1 cellular context compared by ENCODE assay signal in the genomic region with DNA sequence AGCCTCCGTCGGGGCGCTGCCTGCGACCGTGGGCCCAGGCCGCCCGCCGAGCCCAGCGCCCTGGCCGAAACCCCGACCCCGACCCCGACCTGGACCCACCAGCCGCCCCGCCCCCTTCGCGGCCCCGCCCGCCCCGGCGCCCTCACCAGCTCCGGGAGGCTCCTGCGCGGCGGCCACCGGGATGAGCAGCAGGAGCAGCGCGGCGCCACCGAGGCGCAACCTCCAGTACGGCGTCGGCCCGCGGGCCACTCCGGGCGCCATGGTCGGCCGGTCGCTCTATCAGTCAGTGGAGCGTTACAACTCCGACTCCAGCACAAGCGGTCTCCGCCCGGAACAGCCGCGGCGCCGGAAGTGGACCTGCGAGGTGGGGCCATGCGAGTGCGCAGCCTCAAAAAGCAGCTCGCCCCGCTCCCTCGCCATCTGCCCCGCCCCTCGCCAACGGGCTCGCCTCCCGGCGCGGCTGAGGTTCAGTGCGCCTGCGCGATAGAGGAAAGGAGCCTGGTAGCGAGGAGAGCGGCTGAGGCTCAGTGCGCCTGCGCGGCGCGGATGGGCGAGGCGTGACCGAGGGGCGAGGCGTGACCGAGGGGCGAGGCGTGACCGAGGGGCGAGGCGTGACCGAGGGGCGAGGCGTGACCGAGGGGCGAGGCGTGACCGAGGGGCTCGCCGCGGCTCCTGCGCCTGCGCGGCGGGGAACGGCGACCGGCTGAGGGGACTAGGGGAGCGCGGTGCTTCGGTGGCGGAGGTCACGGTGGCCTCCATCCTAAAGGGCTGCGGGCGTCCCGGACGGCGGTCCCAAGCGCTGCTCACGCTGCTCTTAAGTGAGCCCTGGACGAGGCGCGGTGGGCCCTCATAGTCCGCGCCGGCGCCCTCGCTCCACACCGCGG.
TF ChIP-seq lines count a peak whose summit lies in the region.

A gene with protein sequence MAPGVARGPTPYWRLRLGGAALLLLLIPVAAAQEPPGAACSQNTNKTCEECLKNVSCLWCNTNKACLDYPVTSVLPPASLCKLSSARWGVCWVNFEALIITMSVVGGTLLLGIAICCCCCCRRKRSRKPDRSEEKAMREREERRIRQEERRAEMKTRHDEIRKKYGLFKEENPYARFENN (minus strand): TSS at position 335 of the 884 bp plus-strand sequence. CDS start 74 bp downstream, at position 261.

TF ChIP-seq in K562, 482 proteins besides CTCF, POLR2A, EP300 and RAD21 (continued from another document and continues in another):
- TF ChIP-seq, protein P1, sequence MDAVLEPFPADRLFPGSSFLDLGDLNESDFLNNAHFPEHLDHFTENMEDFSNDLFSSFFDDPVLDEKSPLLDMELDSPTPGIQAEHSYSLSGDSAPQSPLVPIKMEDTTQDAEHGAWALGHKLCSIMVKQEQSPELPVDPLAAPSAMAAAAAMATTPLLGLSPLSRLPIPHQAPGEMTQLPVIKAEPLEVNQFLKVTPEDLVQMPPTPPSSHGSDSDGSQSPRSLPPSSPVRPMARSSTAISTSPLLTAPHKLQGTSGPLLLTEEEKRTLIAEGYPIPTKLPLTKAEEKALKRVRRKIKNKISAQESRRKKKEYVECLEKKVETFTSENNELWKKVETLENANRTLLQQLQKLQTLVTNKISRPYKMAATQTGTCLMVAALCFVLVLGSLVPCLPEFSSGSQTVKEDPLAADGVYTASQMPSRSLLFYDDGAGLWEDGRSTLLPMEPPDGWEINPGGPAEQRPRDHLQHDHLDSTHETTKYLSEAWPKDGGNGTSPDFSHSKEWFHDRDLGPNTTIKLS (IDR thresholded peaks at IDR 0.05; ENCODE audit: borderline replicate concordance, low read depth), result peak; percentile 50; the same call in 1 of the 2 replicates
- TF ChIP-seq, protein P2, sequence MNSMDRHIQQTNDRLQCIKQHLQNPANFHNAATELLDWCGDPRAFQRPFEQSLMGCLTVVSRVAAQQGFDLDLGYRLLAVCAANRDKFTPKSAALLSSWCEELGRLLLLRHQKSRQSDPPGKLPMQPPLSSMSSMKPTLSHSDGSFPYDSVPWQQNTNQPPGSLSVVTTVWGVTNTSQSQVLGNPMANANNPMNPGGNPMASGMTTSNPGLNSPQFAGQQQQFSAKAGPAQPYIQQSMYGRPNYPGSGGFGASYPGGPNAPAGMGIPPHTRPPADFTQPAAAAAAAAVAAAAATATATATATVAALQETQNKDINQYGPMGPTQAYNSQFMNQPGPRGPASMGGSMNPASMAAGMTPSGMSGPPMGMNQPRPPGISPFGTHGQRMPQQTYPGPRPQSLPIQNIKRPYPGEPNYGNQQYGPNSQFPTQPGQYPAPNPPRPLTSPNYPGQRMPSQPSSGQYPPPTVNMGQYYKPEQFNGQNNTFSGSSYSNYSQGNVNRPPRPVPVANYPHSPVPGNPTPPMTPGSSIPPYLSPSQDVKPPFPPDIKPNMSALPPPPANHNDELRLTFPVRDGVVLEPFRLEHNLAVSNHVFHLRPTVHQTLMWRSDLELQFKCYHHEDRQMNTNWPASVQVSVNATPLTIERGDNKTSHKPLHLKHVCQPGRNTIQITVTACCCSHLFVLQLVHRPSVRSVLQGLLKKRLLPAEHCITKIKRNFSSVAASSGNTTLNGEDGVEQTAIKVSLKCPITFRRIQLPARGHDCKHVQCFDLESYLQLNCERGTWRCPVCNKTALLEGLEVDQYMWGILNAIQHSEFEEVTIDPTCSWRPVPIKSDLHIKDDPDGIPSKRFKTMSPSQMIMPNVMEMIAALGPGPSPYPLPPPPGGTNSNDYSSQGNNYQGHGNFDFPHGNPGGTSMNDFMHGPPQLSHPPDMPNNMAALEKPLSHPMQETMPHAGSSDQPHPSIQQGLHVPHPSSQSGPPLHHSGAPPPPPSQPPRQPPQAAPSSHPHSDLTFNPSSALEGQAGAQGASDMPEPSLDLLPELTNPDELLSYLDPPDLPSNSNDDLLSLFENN (IDR thresholded peaks at IDR 0.05; ENCODE audit: low read depth in 2 of 2, low read length in 2 of 2), result no peak
- TF ChIP-seq PHTF2 (CRISPR knock-in tag; IDR thresholded peaks at IDR 0.05), result no peak
- no peak for TF ChIP-seq RFX7 (CRISPR knock-in tag; IDR thresholded peaks at IDR 0.05)
- no peak for TF ChIP-seq STAT5B (CRISPR knock-in tag; IDR thresholded peaks at IDR 0.05)
- no peak for TF ChIP-seq LARP7 (IDR thresholded peaks at IDR 0.05)
- TF ChIP-seq ZNF212 (CRISPR knock-in tag; IDR thresholded peaks at IDR 0.05), result no peak
- no peak for TF ChIP-seq ZNF57 (CRISPR knock-in tag; IDR thresholded peaks at IDR 0.05)
- peak; percentile 98 for TF ChIP-seq MEIS2 (IDR thresholded peaks at IDR 0.05; ENCODE audit: partially characterized antibody)
- TF ChIP-seq CEBPG (CRISPR knock-in tag; IDR thresholded peaks at IDR 0.05), result no peak
- TF ChIP-seq CEBPG (tag; conservative IDR thresholded peaks at IDR 0.05 in 1 of 2, IDR thresholded peaks at IDR 0.05 in 1 of 2), result no peak
- no peak for TF ChIP-seq ESRRB (CRISPR knock-in tag; IDR thresholded peaks at IDR 0.05; ENCODE audit: borderline replicate concordance)
- TF ChIP-seq, protein P3, sequence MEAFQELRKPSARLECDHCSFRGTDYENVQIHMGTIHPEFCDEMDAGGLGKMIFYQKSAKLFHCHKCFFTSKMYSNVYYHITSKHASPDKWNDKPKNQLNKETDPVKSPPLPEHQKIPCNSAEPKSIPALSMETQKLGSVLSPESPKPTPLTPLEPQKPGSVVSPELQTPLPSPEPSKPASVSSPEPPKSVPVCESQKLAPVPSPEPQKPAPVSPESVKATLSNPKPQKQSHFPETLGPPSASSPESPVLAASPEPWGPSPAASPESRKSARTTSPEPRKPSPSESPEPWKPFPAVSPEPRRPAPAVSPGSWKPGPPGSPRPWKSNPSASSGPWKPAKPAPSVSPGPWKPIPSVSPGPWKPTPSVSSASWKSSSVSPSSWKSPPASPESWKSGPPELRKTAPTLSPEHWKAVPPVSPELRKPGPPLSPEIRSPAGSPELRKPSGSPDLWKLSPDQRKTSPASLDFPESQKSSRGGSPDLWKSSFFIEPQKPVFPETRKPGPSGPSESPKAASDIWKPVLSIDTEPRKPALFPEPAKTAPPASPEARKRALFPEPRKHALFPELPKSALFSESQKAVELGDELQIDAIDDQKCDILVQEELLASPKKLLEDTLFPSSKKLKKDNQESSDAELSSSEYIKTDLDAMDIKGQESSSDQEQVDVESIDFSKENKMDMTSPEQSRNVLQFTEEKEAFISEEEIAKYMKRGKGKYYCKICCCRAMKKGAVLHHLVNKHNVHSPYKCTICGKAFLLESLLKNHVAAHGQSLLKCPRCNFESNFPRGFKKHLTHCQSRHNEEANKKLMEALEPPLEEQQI (IDR thresholded peaks at IDR 0.05), result no peak
- TF ChIP-seq FOXJ3 (CRISPR knock-in tag; IDR thresholded peaks at IDR 0.05), result no peak
- no peak for TF ChIP-seq TAF15 (IDR thresholded peaks at IDR 0.05; ENCODE audit: low read depth, low read length)
- TF ChIP-seq, protein P4, sequence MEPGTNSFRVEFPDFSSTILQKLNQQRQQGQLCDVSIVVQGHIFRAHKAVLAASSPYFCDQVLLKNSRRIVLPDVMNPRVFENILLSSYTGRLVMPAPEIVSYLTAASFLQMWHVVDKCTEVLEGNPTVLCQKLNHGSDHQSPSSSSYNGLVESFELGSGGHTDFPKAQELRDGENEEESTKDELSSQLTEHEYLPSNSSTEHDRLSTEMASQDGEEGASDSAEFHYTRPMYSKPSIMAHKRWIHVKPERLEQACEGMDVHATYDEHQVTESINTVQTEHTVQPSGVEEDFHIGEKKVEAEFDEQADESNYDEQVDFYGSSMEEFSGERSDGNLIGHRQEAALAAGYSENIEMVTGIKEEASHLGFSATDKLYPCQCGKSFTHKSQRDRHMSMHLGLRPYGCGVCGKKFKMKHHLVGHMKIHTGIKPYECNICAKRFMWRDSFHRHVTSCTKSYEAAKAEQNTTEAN (CRISPR knock-in tag; IDR thresholded peaks at IDR 0.05), result no peak
- TF ChIP-seq PTBP1 (IDR thresholded peaks at IDR 0.05; ENCODE audit: low read depth, low read length), result no peak
- no peak for TF ChIP-seq ARNT (IDR thresholded peaks at IDR 0.05)
- TF ChIP-seq, protein P5, sequence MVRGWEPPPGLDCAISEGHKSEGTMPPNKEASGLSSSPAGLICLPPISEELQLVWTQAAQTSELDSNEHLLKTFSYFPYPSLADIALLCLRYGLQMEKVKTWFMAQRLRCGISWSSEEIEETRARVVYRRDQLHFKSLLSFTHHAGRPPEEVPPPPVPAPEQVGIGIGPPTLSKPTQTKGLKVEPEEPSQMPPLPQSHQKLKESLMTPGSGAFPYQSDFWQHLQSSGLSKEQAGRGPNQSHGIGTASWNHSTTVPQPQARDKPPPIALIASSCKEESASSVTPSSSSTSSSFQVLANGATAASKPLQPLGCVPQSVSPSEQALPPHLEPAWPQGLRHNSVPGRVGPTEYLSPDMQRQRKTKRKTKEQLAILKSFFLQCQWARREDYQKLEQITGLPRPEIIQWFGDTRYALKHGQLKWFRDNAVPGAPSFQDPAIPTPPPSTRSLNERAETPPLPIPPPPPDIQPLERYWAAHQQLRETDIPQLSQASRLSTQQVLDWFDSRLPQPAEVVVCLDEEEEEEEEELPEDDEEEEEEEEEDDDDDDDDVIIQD (CRISPR knock-in tag; IDR thresholded peaks at IDR 0.05), result 0 out of 2 replicates have a peak, but pooled peaks have one; percentile 77
- TF ChIP-seq GATAD2B (IDR thresholded peaks at IDR 0.05; ENCODE audit: borderline replicate concordance), result no peak
- TF ChIP-seq KLF6 (CRISPR knock-in tag; IDR thresholded peaks at IDR 0.05; ENCODE audit: borderline replicate concordance), result no peak
- TF ChIP-seq, protein P6, sequence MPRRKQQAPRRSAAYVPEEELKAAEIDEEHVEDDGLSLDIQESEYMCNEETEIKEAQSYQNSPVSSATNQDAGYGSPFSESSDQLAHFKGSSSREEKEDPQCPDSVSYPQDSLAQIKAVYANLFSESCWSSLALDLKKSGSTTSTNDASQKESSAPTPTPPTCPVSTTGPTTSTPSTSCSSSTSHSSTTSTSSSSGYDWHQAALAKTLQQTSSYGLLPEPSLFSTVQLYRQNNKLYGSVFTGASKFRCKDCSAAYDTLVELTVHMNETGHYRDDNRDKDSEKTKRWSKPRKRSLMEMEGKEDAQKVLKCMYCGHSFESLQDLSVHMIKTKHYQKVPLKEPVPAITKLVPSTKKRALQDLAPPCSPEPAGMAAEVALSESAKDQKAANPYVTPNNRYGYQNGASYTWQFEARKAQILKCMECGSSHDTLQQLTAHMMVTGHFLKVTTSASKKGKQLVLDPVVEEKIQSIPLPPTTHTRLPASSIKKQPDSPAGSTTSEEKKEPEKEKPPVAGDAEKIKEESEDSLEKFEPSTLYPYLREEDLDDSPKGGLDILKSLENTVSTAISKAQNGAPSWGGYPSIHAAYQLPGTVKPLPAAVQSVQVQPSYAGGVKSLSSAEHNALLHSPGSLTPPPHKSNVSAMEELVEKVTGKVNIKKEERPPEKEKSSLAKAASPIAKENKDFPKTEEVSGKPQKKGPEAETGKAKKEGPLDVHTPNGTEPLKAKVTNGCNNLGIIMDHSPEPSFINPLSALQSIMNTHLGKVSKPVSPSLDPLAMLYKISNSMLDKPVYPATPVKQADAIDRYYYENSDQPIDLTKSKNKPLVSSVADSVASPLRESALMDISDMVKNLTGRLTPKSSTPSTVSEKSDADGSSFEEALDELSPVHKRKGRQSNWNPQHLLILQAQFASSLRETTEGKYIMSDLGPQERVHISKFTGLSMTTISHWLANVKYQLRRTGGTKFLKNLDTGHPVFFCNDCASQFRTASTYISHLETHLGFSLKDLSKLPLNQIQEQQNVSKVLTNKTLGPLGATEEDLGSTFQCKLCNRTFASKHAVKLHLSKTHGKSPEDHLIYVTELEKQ (CRISPR knock-in tag; IDR thresholded peaks at IDR 0.05), result no peak
- TF ChIP-seq, protein P7, sequence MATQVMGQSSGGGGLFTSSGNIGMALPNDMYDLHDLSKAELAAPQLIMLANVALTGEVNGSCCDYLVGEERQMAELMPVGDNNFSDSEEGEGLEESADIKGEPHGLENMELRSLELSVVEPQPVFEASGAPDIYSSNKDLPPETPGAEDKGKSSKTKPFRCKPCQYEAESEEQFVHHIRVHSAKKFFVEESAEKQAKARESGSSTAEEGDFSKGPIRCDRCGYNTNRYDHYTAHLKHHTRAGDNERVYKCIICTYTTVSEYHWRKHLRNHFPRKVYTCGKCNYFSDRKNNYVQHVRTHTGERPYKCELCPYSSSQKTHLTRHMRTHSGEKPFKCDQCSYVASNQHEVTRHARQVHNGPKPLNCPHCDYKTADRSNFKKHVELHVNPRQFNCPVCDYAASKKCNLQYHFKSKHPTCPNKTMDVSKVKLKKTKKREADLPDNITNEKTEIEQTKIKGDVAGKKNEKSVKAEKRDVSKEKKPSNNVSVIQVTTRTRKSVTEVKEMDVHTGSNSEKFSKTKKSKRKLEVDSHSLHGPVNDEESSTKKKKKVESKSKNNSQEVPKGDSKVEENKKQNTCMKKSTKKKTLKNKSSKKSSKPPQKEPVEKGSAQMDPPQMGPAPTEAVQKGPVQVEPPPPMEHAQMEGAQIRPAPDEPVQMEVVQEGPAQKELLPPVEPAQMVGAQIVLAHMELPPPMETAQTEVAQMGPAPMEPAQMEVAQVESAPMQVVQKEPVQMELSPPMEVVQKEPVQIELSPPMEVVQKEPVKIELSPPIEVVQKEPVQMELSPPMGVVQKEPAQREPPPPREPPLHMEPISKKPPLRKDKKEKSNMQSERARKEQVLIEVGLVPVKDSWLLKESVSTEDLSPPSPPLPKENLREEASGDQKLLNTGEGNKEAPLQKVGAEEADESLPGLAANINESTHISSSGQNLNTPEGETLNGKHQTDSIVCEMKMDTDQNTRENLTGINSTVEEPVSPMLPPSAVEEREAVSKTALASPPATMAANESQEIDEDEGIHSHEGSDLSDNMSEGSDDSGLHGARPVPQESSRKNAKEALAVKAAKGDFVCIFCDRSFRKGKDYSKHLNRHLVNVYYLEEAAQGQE (CRISPR knock-in tag; IDR thresholded peaks at IDR 0.05; ENCODE audit: low read depth), result no peak
- no peak for TF ChIP-seq FOXM1 (IDR thresholded peaks at IDR 0.05; ENCODE audit: low read depth)
- TF ChIP-seq FOXM1 (CRISPR knock-in tag; IDR thresholded peaks at IDR 0.05; ENCODE audit: low read depth), result peak; percentile 87
- TF ChIP-seq ZNF134 (CRISPR knock-in tag; conservative IDR thresholded peaks at IDR 0.05), result no peak
- TF ChIP-seq ZNF436 (CRISPR knock-in tag; IDR thresholded peaks at IDR 0.05), result no peak
- TF ChIP-seq ETV6 (IDR thresholded peaks at IDR 0.05; ENCODE audit: borderline replicate concordance in 1 of 2, low read depth in 2 of 2, low read length in 1 of 2), result no peak
- no peak for TF ChIP-seq ETV6 (CRISPR knock-in tag; IDR thresholded peaks at IDR 0.05; ENCODE audit: borderline replicate concordance)
- no peak for TF ChIP-seq POLR3G (IDR thresholded peaks at IDR 0.05; ENCODE audit: extremely low read depth, insufficient read length, insufficient replicate concordance)
- TF ChIP-seq ZNF561 (CRISPR knock-in tag; conservative IDR thresholded peaks at IDR 0.05), result no peak
- peak in 1 of 2 experiments; percentile 50; a peak in 2 of 4 replicates for TF ChIP-seq RCOR1 (IDR thresholded peaks at IDR 0.05; ENCODE audit: borderline replicate concordance in 1 of 2, low read depth in 2 of 2, low read length in 2 of 2)
- TF ChIP-seq BMI1 (IDR thresholded peaks at IDR 0.05; ENCODE audit: low read length), result no peak
